In genomic region chr14:67816326-67817009, GRCh38 we compare ENCODE assay signal across 8 cellular contexts. TPM values are rescaled to one million over a fixed set of nuclear protein-coding genes. Genes with fewer than 3 reads are reported as not detected.
DNase-seq lines count a peak whose midpoint lies in the region; ATAC-seq, FAIRE-seq and TF ChIP-seq lines count a peak whose summit lies in the region.

TSS of gene ZFYVE26 (minus strand) at chr14:67816590. CDS start at chr14:67815963, 627 bp downstream.

- peak within 1 kb of the TSS; percentile 90 for H2AFZ ChIP-seq in OCI-LY7 (ENCODE audit: low read length)

- intact Hi-C loops in OCI-LY7 (cut with micrococcal nuclease; ENCODE audit: unreplicated experiment): loop anchor here (5.0 to 10.0 kb wide), 2 partner anchors 212 to 556 kb away; partner anchors contain the start of gene PIGH

- ATAC-seq in GM21526 (IDR thresholded peaks at IDR 0.05; ENCODE audit: low FRiP score, unreplicated experiment): peak; percentile 78

- FAIRE-seq in D721Med (lab: Jason Lieb, UNC): peak; percentile 91

- H4K20me1 ChIP-seq in OCI-LY7 (ENCODE audit: insufficient read depth, low read length): no peaks in the 10 kb centered on the region

- H3K4me3 ChIP-seq in OCI-LY7 (ENCODE audit: low read depth, low read length, poor library complexity, severe bottlenecking) (peak within 1 kb of the TSS; percentile 79), epithelial cell of esophagus (ENCODE audit: low read length) (peak within 1 kb of the TSS; percentile 85), mononuclear cell (ENCODE audit: low read length) (peak within 1 kb of the TSS; percentile 78)

- H3K79me2 ChIP-seq in OCI-LY7 (ENCODE audit: insufficient read depth, low read depth, low read length): peaks cover 35% of the 10 kb centered on the region

- POLR2A ChIA-PET in OCI-LY7 (lab: Charles Lee): interaction anchor here (0.6 to 1.0 kb wide), 3 partner anchors 18 to 1397 kb away, joined by 3 to 4 read pairs (median 3); no protein-coding TSS in a partner anchor

- no peaks in the 10 kb centered on the region for H3K27me3 ChIP-seq in mononuclear cell (ENCODE audit: insufficient read depth, low read length)

- peak; percentile 52 for DNase-seq in D721Med (ENCODE audit: insufficient read length, low spot score)
- peak; percentile 78 for DNase-seq in HuH-7.5 (ENCODE audit: low spot score)
- DNase-seq in OCI-LY7 (ENCODE audit: low spot score): peak; percentile 99
- DNase-seq in activated T-cell treated with anti-CD3 and anti-CD28 coated beads for 1 hour (ENCODE audit: low read depth): peak; percentile 79
- DNase-seq in epithelial cell of esophagus (ENCODE audit: low read depth): peak; percentile 97
- DNase-seq in stimulated activated CD8-positive, alpha-beta memory T cell treated with anti-CD3 and anti-CD28 coated beads, Interleukin-4, amount 100 ng/mL, for 1 hour (ENCODE audit: low read depth in 2 of 2, low spot score in 1 of 2): peak; percentile 74 to 81

- H3K9me3 ChIP-seq in OCI-LY7 (ENCODE audit: low read length) (no peaks in the 10 kb centered on the region), mononuclear cell (ENCODE audit: low read depth, low read length) (no peaks in the 10 kb centered on the region)

- no TSS peak for BruUV-seq in OCI-LY7 (replicated peaks; lab: Mats Ljungman, UMichigan)

- peak within 1 kb of the TSS; percentile 99 for H3K27ac ChIP-seq in OCI-LY7 (ENCODE audit: low read depth, low read length, poor library complexity, severe bottlenecking)

- CTCF ChIA-PET in OCI-LY7 (lab: Charles Lee; ENCODE audit: unreplicated experiment): no interaction called here

- peak within 1 kb of the TSS; percentile 89 for H3K4me2 ChIP-seq in OCI-LY7 (ENCODE audit: low read length)

- H3K4me1 ChIP-seq in OCI-LY7 (ENCODE audit: insufficient read depth, low read length, poor library complexity, severe bottlenecking): peaks cover 52% of the 10 kb centered on the region
- peaks cover 54% of the 10 kb centered on the region for H3K4me1 ChIP-seq in mononuclear cell (ENCODE audit: insufficient read depth, low read length)

- no peaks in the 10 kb centered on the region for H3K9me2 ChIP-seq in OCI-LY7 (ENCODE audit: insufficient read depth, low read length)

- H3K36me3 ChIP-seq in OCI-LY7 (ENCODE audit: insufficient read depth, low read length): peaks cover 19% of the 10 kb centered on the region; the same call in 1 of the 2 replicates

- TF ChIP-seq CTCF in D721Med (IDR thresholded peaks at IDR 0.05; ENCODE audit: insufficient read depth, missing control alignments): no peak
- TF ChIP-seq CTCF in OCI-LY7 (conservative IDR thresholded peaks at IDR 0.05; ENCODE audit: low read length): no peak
- no peak for TF ChIP-seq CTCF in epithelial cell of esophagus (IDR thresholded peaks at IDR 0.05; ENCODE audit: insufficient read depth, low read depth, low read length, missing control alignments)

RNA-seq across cellular contexts. Expression of gene ZFYVE26, which starts in this region (rescaled TPM):
- 12.0 and 16.3 TPM in 2 replicates for total RNA-seq in OCI-LY7 (2014; rRNA removed; shearing (Covaris generic))
- total RNA-seq in OCI-LY7 (2022) (22.8 and 25.9 TPM in 2 replicates), mononuclear cell (24.3 TPM)

Comparison
In these comparisons a context has a peak if more than half of its experiments do, and no peak if none do; other contexts are left out.
1. Peak in every context shown above with its lines: DNase-seq, ATAC-seq, H3K4me3 ChIP-seq and H3K27ac ChIP-seq.